1 cellular context compared by ENCODE assay signal in the genomic region with DNA sequence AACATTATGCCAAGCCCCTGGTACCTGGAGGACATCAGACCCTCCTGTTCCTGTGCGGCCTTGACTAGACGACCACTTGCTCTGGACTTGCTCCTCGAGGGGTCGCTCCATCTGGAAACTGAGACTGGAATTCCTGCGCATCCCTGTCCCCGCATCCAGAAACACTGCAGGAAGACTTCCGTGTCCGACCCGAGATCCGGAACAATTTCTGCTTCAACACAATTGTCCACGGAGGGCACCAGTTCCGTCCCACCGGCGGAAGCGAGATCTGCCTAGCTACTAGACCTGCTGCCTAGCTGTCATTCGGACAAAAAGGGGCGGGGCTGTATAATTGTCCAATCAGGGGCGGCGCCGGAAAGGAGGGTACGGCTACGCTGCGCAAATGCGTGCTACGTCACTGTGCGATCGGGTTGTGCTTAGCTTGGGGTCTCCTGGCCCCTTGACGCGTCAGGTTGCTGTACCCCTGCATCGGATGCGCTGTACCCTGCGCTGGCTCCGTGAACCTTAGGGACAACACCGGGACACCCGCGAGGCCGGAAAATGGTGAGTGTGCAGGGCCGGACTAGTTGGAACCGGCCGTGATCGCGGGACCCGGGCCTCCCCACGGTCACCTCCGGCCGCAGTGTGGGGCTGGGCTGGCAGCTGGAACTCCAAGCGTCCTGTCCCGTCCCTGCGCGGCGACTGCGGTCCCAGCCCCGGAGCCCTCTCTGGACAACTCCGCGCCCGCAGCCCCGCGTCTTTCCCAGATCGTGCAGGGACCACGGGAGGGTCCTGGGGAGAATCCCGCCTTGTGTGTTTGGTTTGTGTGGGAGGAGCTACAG.
TF ChIP-seq lines count a peak whose summit lies in the region.

Gene ZNF490, minus strand, starts transcription at position 274 of the 821 bp plus-strand sequence. Its CDS starts 133 bp downstream, at position 141.
Gene ZNF791, plus strand, starts transcription at position 381 of the 821 bp plus-strand sequence. Its CDS starts 160 bp downstream, at position 541.

TF ChIP-seq in HCT116, 20 proteins besides CTCF, POLR2A, EP300 and RAD21 (continued from another document):
- TF ChIP-seq REST (IDR thresholded peaks at IDR 0.05; ENCODE audit: low read depth) (no peak), CBX3 (IDR thresholded peaks at IDR 0.05; ENCODE audit: low read depth) (peak; percentile 83), POLR2AphosphoS5 (IDR thresholded peaks at IDR 0.05; ENCODE audit: low read depth, low read length) (peak; percentile 70), ELF1 (IDR thresholded peaks at IDR 0.05; ENCODE audit: borderline replicate concordance, low read depth) (peak; percentile 85), ATF3 (IDR thresholded peaks at IDR 0.05) (no peak), SRF (IDR thresholded peaks at IDR 0.05; ENCODE audit: low read depth) (no peak), FOSL1 (IDR thresholded peaks at IDR 0.05; ENCODE audit: low read depth) (no peak), ZFX (IDR thresholded peaks at IDR 0.05) (peak; percentile 52; the same call in 1 of the 2 replicates), EZH2 (IDR thresholded peaks at IDR 0.05) (no peak), EZH2phosphoT487 (IDR thresholded peaks at IDR 0.05; ENCODE audit: borderline replicate concordance) (no peak)
- TF ChIP-seq, protein P1, sequence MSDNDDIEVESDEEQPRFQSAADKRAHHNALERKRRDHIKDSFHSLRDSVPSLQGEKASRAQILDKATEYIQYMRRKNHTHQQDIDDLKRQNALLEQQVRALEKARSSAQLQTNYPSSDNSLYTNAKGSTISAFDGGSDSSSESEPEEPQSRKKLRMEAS (IDR thresholded peaks at IDR 0.05), result peak; percentile 72
TF ChIP-seq in HCT116: peak in this region for 7.
